ENCODE assay signal across 8 cellular contexts in genomic region chr5:170100051-170100943, GRCh38. TPM values are rescaled to one million over a fixed set of nuclear protein-coding genes. Genes with fewer than 3 reads are reported as not detected.
DNase-seq lines count a peak whose midpoint lies in the region; ATAC-seq and TF ChIP-seq lines count a peak whose summit lies in the region.

No MANE protein-coding gene starts in this region.

- H3K27ac ChIP-seq in hepatocyte = no peak overlapping the region

- H3K27me3 ChIP-seq in hepatocyte = no peaks in the 10 kb centered on the region

- TF ChIP-seq CTCF in astrocyte of the cerebellum (IDR thresholded peaks at IDR 0.05; ENCODE audit: low read depth, low read length, missing control alignments) (peak; percentile 71), hepatocyte (IDR thresholded peaks at IDR 0.05; ENCODE audit: poor library complexity) (peak; percentile 86)

- H3K4me2 ChIP-seq in hepatocyte = no peak overlapping the region

- no peaks in the 10 kb centered on the region for H3K36me3 ChIP-seq in hepatocyte (replicated peaks; ENCODE audit: insufficient read depth, low read depth)

- H2AFZ ChIP-seq in hepatocyte = no peak overlapping the region

- DNase-seq in Ammon's horn (ENCODE audit: low spot score) = peak; percentile 67
- DNase-seq in NCI-H1105 (lab: John Stamatoyannopoulos, UW) = peak; percentile 28
- DNase-seq in T-helper 22 cell (ENCODE audit: low read depth) = peak; percentile 29
- peak; percentile 80 for DNase-seq in astrocyte of the cerebellum (ENCODE audit: low read depth)
- peak; percentile 92 for DNase-seq in hepatocyte (ENCODE audit: low spot score)
- peak; percentile 33 for DNase-seq in skeletal muscle cell (ENCODE audit: low read depth)

- in situ Hi-C loops in astrocyte of the cerebellum (cut with HindIII; ENCODE audit: low sequenced_read_pairs) = no loop called here

- TF ChIP-seq POLR2A in GM18505 (IDR thresholded peaks at IDR 0.05; ENCODE audit: borderline replicate concordance, extremely low read depth, insufficient read depth, insufficient read length) = no peak

- H3K79me2 ChIP-seq in hepatocyte = no peaks in the 10 kb centered on the region

- ATAC-seq in GM19438 (IDR thresholded peaks at IDR 0.05; ENCODE audit: low read depth, unreplicated experiment) = peak; percentile 61
- no peak for ATAC-seq in GM18505 (IDR thresholded peaks at IDR 0.05; ENCODE audit: unreplicated experiment)

- H3K9me3 ChIP-seq in hepatocyte (ENCODE audit: low read depth) = no peaks in the 10 kb centered on the region

- H3K4me3 ChIP-seq in astrocyte of the cerebellum (ENCODE audit: low read depth, low read length) (no peak overlapping the region), hepatocyte (no peak overlapping the region), skeletal muscle cell (ENCODE audit: low read depth, low read length) (no peak overlapping the region)

- H3K4me1 ChIP-seq in hepatocyte (ENCODE audit: insufficient read depth) = no peaks in the 10 kb centered on the region

- H3K9me2 ChIP-seq in hepatocyte (replicated peaks; ENCODE audit: insufficient read depth) = no peaks in the 10 kb centered on the region

- 25% methylated on average over 13 of the region's 13 CpGs for WGBS in hepatocyte (ENCODE audit: low lambda C conversion rate, missing lambda C conversion rate)

- no peaks in the 10 kb centered on the region for H4K20me1 ChIP-seq in hepatocyte (ENCODE audit: insufficient read depth, poor library complexity, severe bottlenecking)

RNA-seq across cellular contexts. Expression of gene FOXI1, which starts 5.4 kb away (rescaled TPM):
- total RNA-seq in hepatocyte = not detected in 2 replicates
- not detected in 2 replicates for polyA plus RNA-seq in hepatocyte

Comparison
In these comparisons a context has a peak if more than half of its experiments do, and no peak if none do; other contexts are left out.
1. DNase-seq: peak in every context shown above with its lines; median percentile 92 in hepatocyte; 80 in astrocyte of the cerebellum; 67 in Ammon's horn; 33 in skeletal muscle cell; 29 in T-helper 22 cell; 28 in NCI-H1105.